14 cellular contexts compared by ENCODE assay signal in genomic region chr5:41788800-41789395, GRCh38.
DNase-seq lines count a peak whose midpoint lies in the region; ATAC-seq and TF ChIP-seq lines count a peak whose summit lies in the region.
"Had no signal": no experiment of that assay in that cellular context is flagged by ENCODE, and none has a peak within 500 bp of the region (broad histone marks: within the 10 kb centered on the region; RNA-seq: fewer than 3 reads in every experiment).

No MANE protein-coding gene starts in this region.

- H3K9me3 ChIP-seq in HEK293 (ENCODE audit: control insufficient read depth, insufficient read depth, low read depth, low read length) (no peaks in the 10 kb centered on the region), ascending aorta (no peaks in the 10 kb centered on the region)

- H3K27ac ChIP-seq in 22Rv1 = peak overlapping the region; percentile 56
- no peak overlapping the region for H3K27ac ChIP-seq in HEK293 (ENCODE audit: extremely low read depth, low read depth, low read length)
- peak overlapping the region; percentile 53 to 69 for H3K27ac ChIP-seq in ascending aorta
- H3K27ac ChIP-seq in caudate nucleus (ENCODE audit: low read depth, low read length) = no peak overlapping the region
- H3K27ac ChIP-seq: foreskin keratinocyte had no signal

- POLR2A ChIA-PET in HEK293 (lab: Yijun Ruan, JAX) = no interaction called here

- H3K36me3 Mint-ChIP-seq in stimulated activated naive B cell treated with anti-CD40 and anti-IgM and Interleukin-4, amounts not matched to agents 10 μg/mL and 1 μg/mL and 100 μg/mL, for 72 hours = peaks cover 14 to 41% of the 10 kb centered on the region in 2 donors

- H3K27me3 Mint-ChIP-seq in stimulated activated naive B cell treated with anti-CD40 and anti-IgM and Interleukin-4, amounts not matched to agents 10 μg/mL and 1 μg/mL and 100 μg/mL, for 72 hours = no peaks in the 10 kb centered on the region
- H3K27me3 Mint-ChIP-seq: B cell; natural killer cell treated with Interleukin-12 subunit alpha and Interleukin-12 subunit beta and Interleukin-15 and Interleukin-18, amount 100 ng/mL, for 72 hours had no signal

- H3K9me3 Mint-ChIP-seq in stimulated activated naive B cell treated with anti-CD40 and anti-IgM and Interleukin-4, amounts not matched to agents 10 μg/mL and 1 μg/mL and 100 μg/mL, for 72 hours = no peaks in the 10 kb centered on the region
- H3K9me3 Mint-ChIP-seq: natural killer cell treated with Interleukin-12 subunit alpha and Interleukin-12 subunit beta and Interleukin-15 and Interleukin-18, amount 100 ng/mL, for 72 hours had no signal

- no peak for TF ChIP-seq CTCF in 22Rv1 (IDR thresholded peaks at IDR 0.05)
- no peak for TF ChIP-seq CTCF in HEK293 (tag by site-specific recombination; IDR thresholded peaks at IDR 0.05)
- no peak for TF ChIP-seq CTCF in ascending aorta (IDR thresholded peaks at IDR 0.05)

- H3K4me3 Mint-ChIP-seq in stimulated activated naive B cell treated with anti-CD40 and anti-IgM and Interleukin-4, amounts not matched to agents 10 μg/mL and 1 μg/mL and 100 μg/mL, for 72 hours = no peak overlapping the region
- H3K4me3 Mint-ChIP-seq: B cell; natural killer cell treated with Interleukin-12 subunit alpha and Interleukin-12 subunit beta and Interleukin-15 and Interleukin-18, amount 100 ng/mL, for 72 hours had no signal

- H3K27me3 ChIP-seq in ascending aorta = no peaks in the 10 kb centered on the region
- H3K27me3 ChIP-seq: foreskin keratinocyte had no signal

- CTCF ChIA-PET in HEK293 (lab: Yijun Ruan, JAX) = interaction anchor here (0.6 kb wide), 1 partner anchor 1333 kb away, joined by 3 read pairs; no protein-coding TSS in a partner anchor

- H3K36me3 ChIP-seq in HEK293 (ENCODE audit: control insufficient read depth in 2 of 2, insufficient read depth in 1 of 2, low read length in 2 of 2) (no peaks in the 10 kb centered on the region; a peak in 1 of 3 replicates), ascending aorta (no peaks in the 10 kb centered on the region)

- no peak overlapping the region for H3K27ac Mint-ChIP-seq in stimulated activated naive B cell treated with anti-CD40 and anti-IgM and Interleukin-4, amounts not matched to agents 10 μg/mL and 1 μg/mL and 100 μg/mL, for 72 hours
- H3K27ac Mint-ChIP-seq: B cell; natural killer cell treated with Interleukin-12 subunit alpha and Interleukin-12 subunit beta and Interleukin-15 and Interleukin-18, amount 100 ng/mL, for 72 hours had no signal

- intact Hi-C loops in ascending aorta (cut with DNase I) = no loop called here

- DNase-seq in ascending aorta (ENCODE audit: low spot score in 2 of 2) = no peak
- peak; percentile 21 for DNase-seq in glomerular visceral epithelial cell (ENCODE audit: extremely low spot score)
- no peak for DNase-seq in caudate nucleus (lab: John Stamatoyannopoulos, UW)
- DNase-seq in stimulated activated naive B cell treated with anti-CD40 and anti-IgM and Interleukin-4, amounts not matched to agents 10 μg/mL and 1 μg/mL and 100 μg/mL, for 72 hours = no peak
- no peak for DNase-seq in stimulated activated naive CD4-positive, alpha-beta T cell (lab: John Stamatoyannopoulos, UW)
- no peak for DNase-seq in NCI-H2171 treated with DMSO at 0.1 percent for 48 hours (lab: John Stamatoyannopoulos, UW)
- DNase-seq: activated CD4-positive, alpha-beta T cell treated with anti-CD3 and anti-CD28 coated beads, Interleukin-2, amount 50 U/mL, for 1 hour; foreskin keratinocyte; MM.1S; stimulated activated CD4-positive, alpha-beta T cell treated with anti-CD3 and anti-CD28 coated beads, Interleukin-12 subunit alpha, Interleukin-12 subunit beta, amount 100 ng/mL, for 4 hours had no signal

- H3K4me1 Mint-ChIP-seq in stimulated activated naive B cell treated with anti-CD40 and anti-IgM and Interleukin-4, amounts not matched to agents 10 μg/mL and 1 μg/mL and 100 μg/mL, for 72 hours = peaks cover 0 to 5% of the 10 kb centered on the region in 2 donors
- H3K4me1 Mint-ChIP-seq: B cell had no signal

- H3K4me3 ChIP-seq in HEK293 (ENCODE audit: low read depth, low read length) = no peak overlapping the region
- peak overlapping the region in 1 of 2 donors; percentile 30 for H3K4me3 ChIP-seq in ascending aorta

- peaks cover 53% of the 10 kb centered on the region for H3K4me1 ChIP-seq in HEK293 (ENCODE audit: control insufficient read depth, insufficient read depth, low read length)
- peaks cover 4 to 37% of the 10 kb centered on the region in 2 donors for H3K4me1 ChIP-seq in ascending aorta

- no peak for ATAC-seq in stimulated activated naive B cell treated with anti-CD40 and anti-IgM and Interleukin-4, amounts not matched to agents 10 μg/mL and 1 μg/mL and 100 μg/mL, for 72 hours (replicated peaks)
- ATAC-seq: foreskin keratinocyte; natural killer cell treated with Interleukin-12 subunit alpha and Interleukin-12 subunit beta and Interleukin-15 and Interleukin-18, amount 100 ng/mL, for 72 hours had no signal

TF ChIP-seq in HEK293, 187 proteins besides CTCF, POLR2A, EP300 and RAD21:
- peak; percentile 77 for TF ChIP-seq FEZF1 (tag by site-specific recombination; IDR thresholded peaks at IDR 0.05)
- TF ChIP-seq, protein P1, sequence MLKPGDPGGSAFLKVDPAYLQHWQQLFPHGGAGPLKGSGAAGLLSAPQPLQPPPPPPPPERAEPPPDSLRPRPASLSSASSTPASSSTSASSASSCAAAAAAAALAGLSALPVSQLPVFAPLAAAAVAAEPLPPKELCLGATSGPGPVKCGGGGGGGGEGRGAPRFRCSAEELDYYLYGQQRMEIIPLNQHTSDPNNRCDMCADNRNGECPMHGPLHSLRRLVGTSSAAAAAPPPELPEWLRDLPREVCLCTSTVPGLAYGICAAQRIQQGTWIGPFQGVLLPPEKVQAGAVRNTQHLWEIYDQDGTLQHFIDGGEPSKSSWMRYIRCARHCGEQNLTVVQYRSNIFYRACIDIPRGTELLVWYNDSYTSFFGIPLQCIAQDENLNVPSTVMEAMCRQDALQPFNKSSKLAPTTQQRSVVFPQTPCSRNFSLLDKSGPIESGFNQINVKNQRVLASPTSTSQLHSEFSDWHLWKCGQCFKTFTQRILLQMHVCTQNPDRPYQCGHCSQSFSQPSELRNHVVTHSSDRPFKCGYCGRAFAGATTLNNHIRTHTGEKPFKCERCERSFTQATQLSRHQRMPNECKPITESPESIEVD (tag by site-specific recombination; IDR thresholded peaks at IDR 0.05) = peak; percentile 51
- peak; percentile 99 for TF ChIP-seq ZNF660 (tag by site-specific recombination; IDR thresholded peaks at IDR 0.05)
- no peak for TF ChIP-seq ZNF175 (tag by site-specific recombination; IDR thresholded peaks at IDR 0.05)

Comparison
In these comparisons a context has a peak if more than half of its experiments do, and no peak if none do; other contexts are left out.
1. H3K27ac ChIP-seq: peak in 22Rv1 (single experiment) and ascending aorta (2 of 2); none in HEK293 (single experiment) and caudate nucleus (single experiment).